ENCODE assay signal across 22 cellular contexts in genomic region chr5:89967806-89968444, GRCh38.
A peak's percentile ranks its signal among the peaks of the same experiment; 100 is the strongest.
DNase-seq lines count a peak whose midpoint lies in the region; FAIRE-seq and TF ChIP-seq lines count a peak whose summit lies in the region.
"Had no signal": no experiment of that assay in that cellular context is flagged by ENCODE, and none has a peak within 500 bp of the region (broad histone marks: within the 10 kb centered on the region; RNA-seq: fewer than 3 reads in every experiment).

No MANE protein-coding gene starts in this region.

- H2AFZ ChIP-seq in astrocyte (ENCODE audit: low read depth, low read length) = no peak overlapping the region

- no peaks in the 10 kb centered on the region for H3K79me2 ChIP-seq in astrocyte (ENCODE audit: insufficient read depth, low read length)

- no peaks in the 10 kb centered on the region for H3K27me3 ChIP-seq in astrocyte (ENCODE audit: insufficient read depth, low read length)
- H3K27me3 ChIP-seq: colonic mucosa, upper lobe of right lung had no signal

- H3K9me3 Mint-ChIP-seq in astrocyte (ENCODE audit: unreplicated experiment) = no peaks in the 10 kb centered on the region
- H3K9me3 Mint-ChIP-seq: activated naive CD8-positive, alpha-beta T cell treated with anti-CD3 and anti-CD28 coated beads, Interleukin-2, amount 10 ng/mL, durations not matched to agents 7 days and 5 days; IgD-negative memory B cell; stimulated activated naive B cell treated with anti-CD40 and anti-IgM and Interleukin-4, amounts not matched to agents 10 μg/mL and 1 μg/mL and 100 μg/mL, for 72 hours had no signal

- H3K36me3 ChIP-seq in astrocyte (ENCODE audit: insufficient read depth, low read length) = no peaks in the 10 kb centered on the region
- H3K36me3 ChIP-seq: colonic mucosa, lower lobe of right lung, upper lobe of right lung had no signal

- H3K4me2 ChIP-seq in astrocyte (ENCODE audit: low read length) = no peak overlapping the region

- H3K4me3 ChIP-seq in astrocyte (ENCODE audit: insufficient read depth, low read depth, low read length) = no peak overlapping the region
- H3K4me3 ChIP-seq: colonic mucosa, lower lobe of right lung, upper lobe of right lung had no signal

- H3K4me1 Mint-ChIP-seq in astrocyte (ENCODE audit: low read depth, unreplicated experiment) = peaks cover 13% of the 10 kb centered on the region
- H3K4me1 Mint-ChIP-seq: activated CD4-positive, alpha-beta T cell treated with anti-CD3 and anti-CD28 coated beads for 36 hours; activated naive CD8-positive, alpha-beta T cell treated with anti-CD3 and anti-CD28 coated beads, Interleukin-2, amount 10 ng/mL, durations not matched to agents 7 days and 5 days had no signal

- H3K27ac ChIP-seq in astrocyte (ENCODE audit: low read depth, low read length) = no peak overlapping the region
- H3K27ac ChIP-seq: C4-2B, colonic mucosa, lower lobe of right lung, upper lobe of right lung had no signal

- FAIRE-seq in astrocyte (lab: Jason Lieb, UNC) = no peak

- peak; percentile 4 for DNase-seq in COLO829 (ENCODE audit: low spot score)
- peak; percentile 40 for DNase-seq in M059J (ENCODE audit: low read depth)
- DNase-seq in astrocyte (ENCODE audit: low read depth) = peak; percentile 79
- DNase-seq in kidney glomerular epithelial cell (lab: John Stamatoyannopoulos, UW) = peak; percentile 16
- no peak for DNase-seq in NCI-H1092 (lab: John Stamatoyannopoulos, UW)
- no peak for DNase-seq in head of caudate nucleus
- no peak for DNase-seq in effector CD8-positive, alpha-beta T cell (lab: John Stamatoyannopoulos, UW)
- DNase-seq in T-helper 9 cell = no peak
- DNase-seq: activated CD4-positive, alpha-beta T cell treated with anti-CD3 and anti-CD28 coated beads for 36 hours; activated naive CD8-positive, alpha-beta T cell treated with anti-CD3 and anti-CD28 coated beads, Interleukin-2, amount 10 ng/mL, durations not matched to agents 7 days and 5 days; activated T-cell treated with anti-CD3 and anti-CD28 coated beads for 4 hours; colonic mucosa; EL; erythroblast; lower lobe of right lung; NCI-H1694; NCI-H774; retina; stimulated activated naive B cell treated with anti-CD40 and anti-IgM and Interleukin-4, amounts not matched to agents 10 μg/mL and 1 μg/mL and 100 μg/mL, for 72 hours; upper lobe of right lung had no signal

- intact Hi-C loops in head of caudate nucleus (cut with DNase I) = no loop called here

- H3K36me3 Mint-ChIP-seq in astrocyte (ENCODE audit: low read depth, unreplicated experiment) = no peaks in the 10 kb centered on the region
- H3K36me3 Mint-ChIP-seq: activated naive CD8-positive, alpha-beta T cell treated with anti-CD3 and anti-CD28 coated beads, Interleukin-2, amount 10 ng/mL, durations not matched to agents 7 days and 5 days; IgD-negative memory B cell; stimulated activated naive B cell treated with anti-CD40 and anti-IgM and Interleukin-4, amounts not matched to agents 10 μg/mL and 1 μg/mL and 100 μg/mL, for 72 hours had no signal

- no peak overlapping the region for H3K4me3 Mint-ChIP-seq in astrocyte (ENCODE audit: unreplicated experiment)
- H3K4me3 Mint-ChIP-seq: activated CD4-positive, alpha-beta T cell treated with anti-CD3 and anti-CD28 coated beads for 36 hours; activated naive CD8-positive, alpha-beta T cell treated with anti-CD3 and anti-CD28 coated beads, Interleukin-2, amount 10 ng/mL, durations not matched to agents 7 days and 5 days; IgD-negative memory B cell; stimulated activated naive B cell treated with anti-CD40 and anti-IgM and Interleukin-4, amounts not matched to agents 10 μg/mL and 1 μg/mL and 100 μg/mL, for 72 hours had no signal

- H3K27me3 Mint-ChIP-seq in astrocyte (ENCODE audit: low read depth, unreplicated experiment) = no peaks in the 10 kb centered on the region
- H3K27me3 Mint-ChIP-seq: activated CD4-positive, alpha-beta T cell treated with anti-CD3 and anti-CD28 coated beads for 36 hours; activated naive CD8-positive, alpha-beta T cell treated with anti-CD3 and anti-CD28 coated beads, Interleukin-2, amount 10 ng/mL, durations not matched to agents 7 days and 5 days; IgD-negative memory B cell; stimulated activated naive B cell treated with anti-CD40 and anti-IgM and Interleukin-4, amounts not matched to agents 10 μg/mL and 1 μg/mL and 100 μg/mL, for 72 hours had no signal

- no peaks in the 10 kb centered on the region for H3K9me3 ChIP-seq in astrocyte (ENCODE audit: insufficient read depth, low read depth, low read length)
- H3K9me3 ChIP-seq: colonic mucosa, lower lobe of right lung, upper lobe of right lung had no signal

- H3K4me1 ChIP-seq in astrocyte (ENCODE audit: insufficient read depth, low read length) = peaks cover 6% of the 10 kb centered on the region
- H3K4me1 ChIP-seq: colonic mucosa, upper lobe of right lung had no signal

- H4K20me1 ChIP-seq in astrocyte (ENCODE audit: insufficient read depth, low read length) = no peaks in the 10 kb centered on the region

- H3K9ac ChIP-seq in astrocyte (ENCODE audit: low read length) = no peak overlapping the region

- H3K27ac Mint-ChIP-seq in astrocyte (ENCODE audit: unreplicated experiment) = no peak overlapping the region
- H3K27ac Mint-ChIP-seq: activated CD4-positive, alpha-beta T cell treated with anti-CD3 and anti-CD28 coated beads for 36 hours; activated naive CD8-positive, alpha-beta T cell treated with anti-CD3 and anti-CD28 coated beads, Interleukin-2, amount 10 ng/mL, durations not matched to agents 7 days and 5 days; IgD-negative memory B cell; stimulated activated naive B cell treated with anti-CD40 and anti-IgM and Interleukin-4, amounts not matched to agents 10 μg/mL and 1 μg/mL and 100 μg/mL, for 72 hours had no signal

- TF ChIP-seq CTCF in astrocyte (IDR thresholded peaks at IDR 0.05; ENCODE audit: insufficient read depth, low read depth, low read length) = no peak

Comparison
In these comparisons a context has a peak if more than half of its experiments do, and no peak if none do; other contexts are left out.
1. DNase-seq: peak in COLO829 (single experiment), M059J (single experiment), astrocyte (single experiment) and kidney glomerular epithelial cell (single experiment); none in NCI-H1092 (single experiment), head of caudate nucleus (0 of 42), effector CD8-positive, alpha-beta T cell (single experiment) and T-helper 9 cell (single experiment).